Comparison of ENCODE assay signal across 21 cellular contexts in genomic region chr3:188905991-188906635, GRCh38.
DNase-seq lines count a peak whose midpoint lies in the region; ATAC-seq and TF ChIP-seq lines count a peak whose summit lies in the region.
"Had no signal": no experiment of that assay in that cellular context is flagged by ENCODE, and none has a peak within 500 bp of the region (broad histone marks: within the 10 kb centered on the region; RNA-seq: fewer than 3 reads in every experiment).

No MANE protein-coding gene starts in this region.

- intact Hi-C loops in head of caudate nucleus (cut with DNase I) = no loop called here

- no peak for TF ChIP-seq CTCF in omental fat pad (IDR thresholded peaks at IDR 0.05)

- peak; percentile 73 for ATAC-seq in omental fat pad (ENCODE audit: low FRiP score)
- no peak for ATAC-seq in GM18868 (IDR thresholded peaks at IDR 0.05; ENCODE audit: unreplicated experiment)
- no peak for ATAC-seq in GM21528 (IDR thresholded peaks at IDR 0.05; ENCODE audit: low FRiP score, unreplicated experiment)
- ATAC-seq: GM12878, right cardiac atrium had no signal

- peak; percentile 86 for DNase-seq in Ammon's horn (ENCODE audit: low spot score)
- peak in 46 of 56 donors; percentile 8 to 87 (median 44) for DNase-seq in amygdala (lab: John Stamatoyannopoulos, UW)
- peak in 33 of 42 donors; percentile 6 to 80 (median 45) for DNase-seq in head of caudate nucleus
- DNase-seq in omental fat pad (ENCODE audit: low spot score) = no peak
- DNase-seq in OCI-M2 (lab: John Stamatoyannopoulos, UW; ENCODE audit: unreplicated experiment) = no peak
- no peak for DNase-seq in NCI-H2029 (lab: John Stamatoyannopoulos, UW)
- DNase-seq: activated CD4-positive, CD25-positive, alpha-beta regulatory T cell treated with anti-CD3 and anti-CD28 coated beads, Interleukin-2, amount 50 U/mL, for 72 hours; brain microvascular endothelial cell; dermis blood vessel endothelial cell; foreskin melanocyte; GF-D8; MM.1S; NCI-H1694 treated with DMSO at 0.1 percent for 48 hours; NCI-H2227 treated with DMSO at 0.1 percent for 48 hours; right cardiac atrium; RPMI8226; SK-N-SH; stimulated activated naive CD4-positive, alpha-beta T cell had no signal

Comparison
In these comparisons a context has a peak if more than half of its experiments do, and no peak if none do; other contexts are left out.
1. DNase-seq: peak in Ammon's horn (single experiment), amygdala (46 of 56) and head of caudate nucleus (33 of 42); none in omental fat pad (single experiment), OCI-M2 (single experiment) and NCI-H2029 (single experiment).